1 cellular context compared by ENCODE assay signal in the genomic region with DNA sequence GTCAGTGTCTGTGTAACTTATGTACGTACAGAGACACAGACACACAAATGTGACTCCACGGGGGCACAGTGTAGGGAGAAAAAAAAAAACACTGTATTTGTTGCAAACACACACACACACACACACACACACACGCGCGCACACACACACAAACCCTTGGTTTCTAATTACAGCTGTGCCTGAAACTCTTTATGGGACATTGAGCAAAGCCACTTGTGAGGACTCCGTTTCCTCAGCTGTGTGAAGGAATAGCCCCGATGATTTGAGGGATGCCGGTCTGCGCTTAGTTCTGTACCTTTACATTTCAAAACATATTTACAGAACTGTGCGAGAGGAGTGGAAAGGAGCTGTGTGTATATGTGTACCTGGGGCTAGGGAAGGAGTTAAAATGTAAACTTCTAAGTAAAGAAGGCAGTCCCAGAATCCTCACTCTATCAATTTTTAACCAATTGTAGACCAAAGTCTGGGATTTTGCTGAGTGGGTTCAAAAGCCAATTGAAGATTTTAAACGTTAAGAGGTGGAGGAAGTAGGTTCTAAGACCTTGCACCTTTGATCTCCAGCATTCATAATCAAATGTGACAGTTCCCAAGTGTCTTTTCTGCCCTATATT.
A peak's percentile ranks its signal among the peaks of the same experiment; 100 is the strongest.
TF ChIP-seq lines count a peak whose summit lies in the region.

No MANE protein-coding gene starts in this region.

TF ChIP-seq in HepG2, 621 proteins besides CTCF, POLR2A, EP300 and RAD21 (continued from another document and continues in another):
- TF ChIP-seq ZNF816 (CRISPR knock-in tag; IDR thresholded peaks at IDR 0.05; ENCODE audit: borderline replicate concordance) (0 out of 2 replicates have a peak, but pooled peaks have one; percentile 27), ATM (IDR thresholded peaks at IDR 0.05; ENCODE audit: borderline replicate concordance) (no peak), CAMTA2 (CRISPR knock-in tag; IDR thresholded peaks at IDR 0.05; ENCODE audit: borderline replicate concordance) (no peak), ZNF317 (CRISPR knock-in tag; IDR thresholded peaks at IDR 0.05) (no peak), ZNF557 (CRISPR knock-in tag; IDR thresholded peaks at IDR 0.05) (no peak), KDM3A (CRISPR knock-in tag; IDR thresholded peaks at IDR 0.05; ENCODE audit: low read depth) (no peak; the same call in 1 of the 2 replicates), NFYB (CRISPR knock-in tag; IDR thresholded peaks at IDR 0.05) (no peak), ZNF430 (CRISPR knock-in tag; IDR thresholded peaks at IDR 0.05) (0 out of 2 replicates have a peak, but pooled peaks have one; percentile 11), SP1 (IDR thresholded peaks at IDR 0.05) (no peak), SP1 (CRISPR knock-in tag; IDR thresholded peaks at IDR 0.05) (no peak), SOX5 (CRISPR knock-in tag; IDR thresholded peaks at IDR 0.05; ENCODE audit: borderline replicate concordance) (no peak; the same call in 1 of the 2 replicates), ONECUT2 (CRISPR knock-in tag; IDR thresholded peaks at IDR 0.05) (no peak), RXRB (CRISPR knock-in tag; IDR thresholded peaks at IDR 0.05; ENCODE audit: borderline replicate concordance) (peak; percentile 62), SSRP1 (CRISPR knock-in tag; IDR thresholded peaks at IDR 0.05) (peak; percentile 20; the same call in 1 of the 2 replicates), JUN (CRISPR knock-in tag; IDR thresholded peaks at IDR 0.05) (no peak), HMG20B (CRISPR knock-in tag; conservative IDR thresholded peaks at IDR 0.05) (no peak), ZNF766 (CRISPR knock-in tag; IDR thresholded peaks at IDR 0.05; ENCODE audit: borderline replicate concordance) (no peak), JARID2 (CRISPR knock-in tag; IDR thresholded peaks at IDR 0.05; ENCODE audit: insufficient replicate concordance) (no peak), SRF (IDR thresholded peaks at IDR 0.05; ENCODE audit: low read depth, low read length) (no peak), CBX1 (IDR thresholded peaks at IDR 0.05; ENCODE audit: low read depth) (no peak), ZNF160 (CRISPR knock-in tag; IDR thresholded peaks at IDR 0.05) (0 out of 2 replicates have a peak, but pooled peaks have one; percentile 17), ZNF589 (CRISPR knock-in tag; conservative IDR thresholded peaks at IDR 0.05) (0 out of 2 replicates have a peak, but pooled peaks have one; percentile 53), FOXP1 (IDR thresholded peaks at IDR 0.05) (peak; percentile 55), FOXP1 (CRISPR knock-in tag; IDR thresholded peaks at IDR 0.05) (peak; percentile 90), PAWR (CRISPR knock-in tag; IDR thresholded peaks at IDR 0.05; ENCODE audit: borderline replicate concordance) (no peak), NFKBIZ (CRISPR knock-in tag; IDR thresholded peaks at IDR 0.05) (no peak; the same call in 1 of the 2 replicates), ZNF101 (CRISPR knock-in tag; IDR thresholded peaks at IDR 0.05; ENCODE audit: borderline replicate concordance, low read depth) (no peak), SAFB2 (CRISPR knock-in tag; IDR thresholded peaks at IDR 0.05; ENCODE audit: borderline replicate concordance, low read depth) (no peak), MAFF (IDR thresholded peaks at IDR 0.05; ENCODE audit: low read depth, low read length) (peak; percentile 94), NFE2 (CRISPR knock-in tag; IDR thresholded peaks at IDR 0.05) (no peak), ZNF180 (CRISPR knock-in tag; IDR thresholded peaks at IDR 0.05; ENCODE audit: borderline replicate concordance, low read depth) (no peak), ZNF7 (CRISPR knock-in tag; IDR thresholded peaks at IDR 0.05) (no peak)
- TF ChIP-seq, protein P1, sequence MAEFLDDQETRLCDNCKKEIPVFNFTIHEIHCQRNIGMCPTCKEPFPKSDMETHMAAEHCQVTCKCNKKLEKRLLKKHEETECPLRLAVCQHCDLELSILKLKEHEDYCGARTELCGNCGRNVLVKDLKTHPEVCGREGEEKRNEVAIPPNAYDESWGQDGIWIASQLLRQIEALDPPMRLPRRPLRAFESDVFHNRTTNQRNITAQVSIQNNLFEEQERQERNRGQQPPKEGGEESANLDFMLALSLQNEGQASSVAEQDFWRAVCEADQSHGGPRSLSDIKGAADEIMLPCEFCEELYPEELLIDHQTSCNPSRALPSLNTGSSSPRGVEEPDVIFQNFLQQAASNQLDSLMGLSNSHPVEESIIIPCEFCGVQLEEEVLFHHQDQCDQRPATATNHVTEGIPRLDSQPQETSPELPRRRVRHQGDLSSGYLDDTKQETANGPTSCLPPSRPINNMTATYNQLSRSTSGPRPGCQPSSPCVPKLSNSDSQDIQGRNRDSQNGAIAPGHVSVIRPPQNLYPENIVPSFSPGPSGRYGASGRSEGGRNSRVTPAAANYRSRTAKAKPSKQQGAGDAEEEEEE (CRISPR knock-in tag; IDR thresholded peaks at IDR 0.05; ENCODE audit: borderline replicate concordance) = no peak
- TF ChIP-seq, protein P2, sequence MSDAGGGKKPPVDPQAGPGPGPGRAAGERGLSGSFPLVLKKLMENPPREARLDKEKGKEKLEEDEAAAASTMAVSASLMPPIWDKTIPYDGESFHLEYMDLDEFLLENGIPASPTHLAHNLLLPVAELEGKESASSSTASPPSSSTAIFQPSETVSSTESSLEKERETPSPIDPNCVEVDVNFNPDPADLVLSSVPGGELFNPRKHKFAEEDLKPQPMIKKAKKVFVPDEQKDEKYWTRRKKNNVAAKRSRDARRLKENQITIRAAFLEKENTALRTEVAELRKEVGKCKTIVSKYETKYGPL (CRISPR knock-in tag; IDR thresholded peaks at IDR 0.05) = no peak
- TF ChIP-seq, protein P3, sequence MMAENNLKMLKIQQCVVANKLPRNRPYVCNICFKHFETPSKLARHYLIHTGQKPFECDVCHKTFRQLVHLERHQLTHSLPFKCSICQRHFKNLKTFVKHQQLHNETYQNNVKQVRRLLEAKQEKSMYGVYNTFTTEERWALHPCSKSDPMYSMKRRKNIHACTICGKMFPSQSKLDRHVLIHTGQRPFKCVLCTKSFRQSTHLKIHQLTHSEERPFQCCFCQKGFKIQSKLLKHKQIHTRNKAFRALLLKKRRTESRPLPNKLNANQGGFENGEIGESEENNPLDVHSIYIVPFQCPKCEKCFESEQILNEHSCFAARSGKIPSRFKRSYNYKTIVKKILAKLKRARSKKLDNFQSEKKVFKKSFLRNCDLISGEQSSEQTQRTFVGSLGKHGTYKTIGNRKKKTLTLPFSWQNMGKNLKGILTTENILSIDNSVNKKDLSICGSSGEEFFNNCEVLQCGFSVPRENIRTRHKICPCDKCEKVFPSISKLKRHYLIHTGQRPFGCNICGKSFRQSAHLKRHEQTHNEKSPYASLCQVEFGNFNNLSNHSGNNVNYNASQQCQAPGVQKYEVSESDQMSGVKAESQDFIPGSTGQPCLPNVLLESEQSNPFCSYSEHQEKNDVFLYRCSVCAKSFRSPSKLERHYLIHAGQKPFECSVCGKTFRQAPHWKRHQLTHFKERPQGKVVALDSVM (CRISPR knock-in tag; IDR thresholded peaks at IDR 0.05) = peak; percentile 34; the same call in 1 of the 2 replicates
- TF ChIP-seq, protein P4, sequence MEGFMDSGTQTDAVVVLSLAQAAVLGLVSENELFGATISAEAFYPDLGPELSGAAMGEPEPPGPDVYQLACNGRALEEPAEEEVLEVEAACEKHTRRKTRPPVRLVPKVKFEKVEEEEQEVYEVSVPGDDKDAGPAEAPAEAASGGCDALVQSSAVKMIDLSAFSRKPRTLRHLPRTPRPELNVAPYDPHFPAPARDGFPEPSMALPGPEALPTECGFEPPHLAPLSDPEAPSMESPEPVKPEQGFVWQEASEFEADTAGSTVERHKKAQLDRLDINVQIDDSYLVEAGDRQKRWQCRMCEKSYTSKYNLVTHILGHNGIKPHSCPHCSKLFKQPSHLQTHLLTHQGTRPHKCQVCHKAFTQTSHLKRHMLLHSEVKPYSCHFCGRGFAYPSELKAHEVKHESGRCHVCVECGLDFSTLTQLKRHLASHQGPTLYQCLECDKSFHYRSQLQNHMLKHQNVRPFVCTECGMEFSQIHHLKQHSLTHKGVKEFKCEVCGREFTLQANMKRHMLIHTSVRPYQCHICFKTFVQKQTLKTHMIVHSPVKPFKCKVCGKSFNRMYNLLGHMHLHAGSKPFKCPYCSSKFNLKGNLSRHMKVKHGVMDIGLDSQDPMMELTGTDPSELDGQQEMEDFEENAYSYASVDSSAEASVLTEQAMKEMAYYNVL (CRISPR knock-in tag; IDR thresholded peaks at IDR 0.05; ENCODE audit: borderline replicate concordance) = 0 out of 2 replicates have a peak, but pooled peaks have one; percentile 30
- TF ChIP-seq, protein P5, sequence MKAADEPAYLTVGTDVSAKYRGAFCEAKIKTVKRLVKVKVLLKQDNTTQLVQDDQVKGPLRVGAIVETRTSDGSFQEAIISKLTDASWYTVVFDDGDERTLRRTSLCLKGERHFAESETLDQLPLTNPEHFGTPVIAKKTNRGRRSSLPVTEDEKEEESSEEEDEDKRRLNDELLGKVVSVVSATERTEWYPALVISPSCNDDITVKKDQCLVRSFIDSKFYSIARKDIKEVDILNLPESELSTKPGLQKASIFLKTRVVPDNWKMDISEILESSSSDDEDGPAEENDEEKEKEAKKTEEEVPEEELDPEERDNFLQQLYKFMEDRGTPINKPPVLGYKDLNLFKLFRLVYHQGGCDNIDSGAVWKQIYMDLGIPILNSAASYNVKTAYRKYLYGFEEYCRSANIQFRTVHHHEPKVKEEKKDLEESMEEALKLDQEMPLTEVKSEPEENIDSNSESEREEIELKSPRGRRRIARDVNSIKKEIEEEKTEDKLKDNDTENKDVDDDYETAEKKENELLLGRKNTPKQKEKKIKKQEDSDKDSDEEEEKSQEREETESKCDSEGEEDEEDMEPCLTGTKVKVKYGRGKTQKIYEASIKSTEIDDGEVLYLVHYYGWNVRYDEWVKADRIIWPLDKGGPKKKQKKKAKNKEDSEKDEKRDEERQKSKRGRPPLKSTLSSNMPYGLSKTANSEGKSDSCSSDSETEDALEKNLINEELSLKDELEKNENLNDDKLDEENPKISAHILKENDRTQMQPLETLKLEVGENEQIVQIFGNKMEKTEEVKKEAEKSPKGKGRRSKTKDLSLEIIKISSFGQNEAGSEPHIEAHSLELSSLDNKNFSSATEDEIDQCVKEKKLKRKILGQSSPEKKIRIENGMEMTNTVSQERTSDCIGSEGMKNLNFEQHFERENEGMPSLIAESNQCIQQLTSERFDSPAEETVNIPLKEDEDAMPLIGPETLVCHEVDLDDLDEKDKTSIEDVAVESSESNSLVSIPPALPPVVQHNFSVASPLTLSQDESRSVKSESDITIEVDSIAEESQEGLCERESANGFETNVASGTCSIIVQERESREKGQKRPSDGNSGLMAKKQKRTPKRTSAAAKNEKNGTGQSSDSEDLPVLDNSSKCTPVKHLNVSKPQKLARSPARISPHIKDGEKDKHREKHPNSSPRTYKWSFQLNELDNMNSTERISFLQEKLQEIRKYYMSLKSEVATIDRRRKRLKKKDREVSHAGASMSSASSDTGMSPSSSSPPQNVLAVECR (CRISPR knock-in tag; IDR thresholded peaks at IDR 0.05; ENCODE audit: borderline replicate concordance) = peak; percentile 56; the same call in 1 of the 2 replicates
- TF ChIP-seq, protein P6, sequence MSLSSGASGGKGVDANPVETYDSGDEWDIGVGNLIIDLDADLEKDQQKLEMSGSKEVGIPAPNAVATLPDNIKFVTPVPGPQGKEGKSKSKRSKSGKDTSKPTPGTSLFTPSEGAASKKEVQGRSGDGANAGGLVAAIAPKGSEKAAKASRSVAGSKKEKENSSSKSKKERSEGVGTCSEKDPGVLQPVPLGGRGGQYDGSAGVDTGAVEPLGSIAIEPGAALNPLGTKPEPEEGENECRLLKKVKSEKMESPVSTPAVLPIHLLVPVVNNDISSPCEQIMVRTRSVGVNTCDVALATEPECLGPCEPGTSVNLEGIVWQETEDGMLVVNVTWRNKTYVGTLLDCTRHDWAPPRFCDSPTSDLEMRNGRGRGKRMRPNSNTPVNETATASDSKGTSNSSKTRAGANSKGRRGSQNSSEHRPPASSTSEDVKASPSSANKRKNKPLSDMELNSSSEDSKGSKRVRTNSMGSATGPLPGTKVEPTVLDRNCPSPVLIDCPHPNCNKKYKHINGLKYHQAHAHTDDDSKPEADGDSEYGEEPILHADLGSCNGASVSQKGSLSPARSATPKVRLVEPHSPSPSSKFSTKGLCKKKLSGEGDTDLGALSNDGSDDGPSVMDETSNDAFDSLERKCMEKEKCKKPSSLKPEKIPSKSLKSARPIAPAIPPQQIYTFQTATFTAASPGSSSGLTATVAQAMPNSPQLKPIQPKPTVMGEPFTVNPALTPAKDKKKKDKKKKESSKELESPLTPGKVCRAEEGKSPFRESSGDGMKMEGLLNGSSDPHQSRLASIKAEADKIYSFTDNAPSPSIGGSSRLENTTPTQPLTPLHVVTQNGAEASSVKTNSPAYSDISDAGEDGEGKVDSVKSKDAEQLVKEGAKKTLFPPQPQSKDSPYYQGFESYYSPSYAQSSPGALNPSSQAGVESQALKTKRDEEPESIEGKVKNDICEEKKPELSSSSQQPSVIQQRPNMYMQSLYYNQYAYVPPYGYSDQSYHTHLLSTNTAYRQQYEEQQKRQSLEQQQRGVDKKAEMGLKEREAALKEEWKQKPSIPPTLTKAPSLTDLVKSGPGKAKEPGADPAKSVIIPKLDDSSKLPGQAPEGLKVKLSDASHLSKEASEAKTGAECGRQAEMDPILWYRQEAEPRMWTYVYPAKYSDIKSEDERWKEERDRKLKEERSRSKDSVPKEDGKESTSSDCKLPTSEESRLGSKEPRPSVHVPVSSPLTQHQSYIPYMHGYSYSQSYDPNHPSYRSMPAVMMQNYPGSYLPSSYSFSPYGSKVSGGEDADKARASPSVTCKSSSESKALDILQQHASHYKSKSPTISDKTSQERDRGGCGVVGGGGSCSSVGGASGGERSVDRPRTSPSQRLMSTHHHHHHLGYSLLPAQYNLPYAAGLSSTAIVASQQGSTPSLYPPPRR (CRISPR knock-in tag; IDR thresholded peaks at IDR 0.05; ENCODE audit: borderline replicate concordance) = peak; percentile 70
- TF ChIP-seq, protein P7, sequence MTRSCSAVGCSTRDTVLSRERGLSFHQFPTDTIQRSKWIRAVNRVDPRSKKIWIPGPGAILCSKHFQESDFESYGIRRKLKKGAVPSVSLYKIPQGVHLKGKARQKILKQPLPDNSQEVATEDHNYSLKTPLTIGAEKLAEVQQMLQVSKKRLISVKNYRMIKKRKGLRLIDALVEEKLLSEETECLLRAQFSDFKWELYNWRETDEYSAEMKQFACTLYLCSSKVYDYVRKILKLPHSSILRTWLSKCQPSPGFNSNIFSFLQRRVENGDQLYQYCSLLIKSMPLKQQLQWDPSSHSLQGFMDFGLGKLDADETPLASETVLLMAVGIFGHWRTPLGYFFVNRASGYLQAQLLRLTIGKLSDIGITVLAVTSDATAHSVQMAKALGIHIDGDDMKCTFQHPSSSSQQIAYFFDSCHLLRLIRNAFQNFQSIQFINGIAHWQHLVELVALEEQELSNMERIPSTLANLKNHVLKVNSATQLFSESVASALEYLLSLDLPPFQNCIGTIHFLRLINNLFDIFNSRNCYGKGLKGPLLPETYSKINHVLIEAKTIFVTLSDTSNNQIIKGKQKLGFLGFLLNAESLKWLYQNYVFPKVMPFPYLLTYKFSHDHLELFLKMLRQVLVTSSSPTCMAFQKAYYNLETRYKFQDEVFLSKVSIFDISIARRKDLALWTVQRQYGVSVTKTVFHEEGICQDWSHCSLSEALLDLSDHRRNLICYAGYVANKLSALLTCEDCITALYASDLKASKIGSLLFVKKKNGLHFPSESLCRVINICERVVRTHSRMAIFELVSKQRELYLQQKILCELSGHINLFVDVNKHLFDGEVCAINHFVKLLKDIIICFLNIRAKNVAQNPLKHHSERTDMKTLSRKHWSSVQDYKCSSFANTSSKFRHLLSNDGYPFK (CRISPR knock-in tag; IDR thresholded peaks at IDR 0.05; ENCODE audit: borderline replicate concordance) = 0 out of 2 replicates have a peak, but pooled peaks have one; percentile 9
- TF ChIP-seq, protein P8, sequence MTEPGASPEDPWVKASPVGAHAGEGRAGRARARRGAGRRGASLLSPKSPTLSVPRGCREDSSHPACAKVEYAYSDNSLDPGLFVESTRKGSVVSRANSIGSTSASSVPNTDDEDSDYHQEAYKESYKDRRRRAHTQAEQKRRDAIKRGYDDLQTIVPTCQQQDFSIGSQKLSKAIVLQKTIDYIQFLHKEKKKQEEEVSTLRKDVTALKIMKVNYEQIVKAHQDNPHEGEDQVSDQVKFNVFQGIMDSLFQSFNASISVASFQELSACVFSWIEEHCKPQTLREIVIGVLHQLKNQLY (CRISPR knock-in tag; IDR thresholded peaks at IDR 0.05) = no peak
